ENCODE assay signal across 8 cellular contexts in the genomic region with DNA sequence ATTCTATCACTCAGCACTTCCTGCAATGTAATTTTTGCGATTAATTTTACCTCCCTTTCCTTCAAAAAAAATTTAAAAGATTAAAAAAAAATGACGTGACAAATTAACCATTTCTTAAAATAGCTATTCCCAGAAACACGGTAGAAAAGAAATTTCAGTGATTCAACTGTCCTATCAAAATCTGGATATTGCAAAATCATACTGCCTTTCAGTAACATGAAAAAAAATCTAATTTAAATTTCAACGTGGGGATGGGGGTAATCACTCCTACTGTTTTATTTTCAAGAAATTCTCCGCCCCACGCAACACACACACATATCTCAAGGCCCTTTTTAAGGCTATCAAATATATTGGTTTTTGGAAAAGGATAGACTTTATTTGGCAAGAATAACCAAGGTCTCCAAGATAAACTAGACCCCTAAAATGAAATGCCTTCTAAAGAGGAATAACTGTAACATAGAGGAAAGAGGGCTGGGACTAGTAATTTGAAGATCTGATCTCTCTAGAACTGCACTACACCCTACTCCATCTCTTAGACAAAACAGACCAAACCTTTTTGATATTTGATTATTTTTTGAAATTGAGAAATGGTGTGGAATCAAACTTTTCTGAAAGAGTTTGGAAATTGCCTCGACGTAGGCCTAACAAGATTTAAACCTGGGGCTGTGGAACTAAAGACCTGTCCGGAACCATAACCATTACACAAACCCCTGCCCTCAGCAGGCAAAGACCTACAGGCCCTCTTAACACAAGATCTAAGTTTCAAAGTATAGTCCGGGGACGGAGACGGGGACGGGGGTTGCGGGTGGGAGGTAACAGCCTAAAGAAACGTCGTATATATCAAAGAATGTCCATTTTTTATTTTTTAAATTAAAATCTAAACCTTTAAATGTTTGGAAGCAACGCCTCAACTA. TPM values are rescaled to one million over a fixed set of nuclear protein-coding genes. Genes with fewer than 3 reads are reported as not detected.
DNase-seq lines count a peak whose midpoint lies in the region; ATAC-seq, FAIRE-seq and TF ChIP-seq lines count a peak whose summit lies in the region.

No MANE protein-coding gene starts in this region.

- FAIRE-seq in bronchial epithelial cell (lab: Jason Lieb, UNC) = no peak

- H3K36me3 ChIP-seq in MG63 (peaks cover 19% of the 10 kb centered on the region), bronchial epithelial cell (ENCODE audit: control insufficient read depth, insufficient read depth, low read length) (no peaks in the 10 kb centered on the region), liver (ENCODE audit: control insufficient read depth in 4 of 4, insufficient read depth in 3 of 4, low read depth in 1 of 4, low read length in 3 of 4) (no peaks in the 10 kb centered on the region), thymus (ENCODE audit: control insufficient read depth, insufficient read depth) (peaks cover 3% of the 10 kb centered on the region)

- DNase-seq in ELR (ENCODE audit: low read depth) (peak; percentile 37), MG63 (peak; percentile 9), bronchial epithelial cell (ENCODE audit: low read depth) (no peak), NCI-H2227 (lab: John Stamatoyannopoulos, UW; ENCODE audit: unreplicated experiment) (no peak)

- H3K9ac ChIP-seq in liver (ENCODE audit: low read depth in 1 of 2, low read length in 2 of 2) = peak overlapping the region; percentile 91 to 98

- H3K27ac ChIP-seq in liver (ENCODE audit: low read depth in 1 of 2, low read length in 2 of 2) (peak overlapping the region; percentile 77 to 96), thymus (ENCODE audit: low read depth) (peak overlapping the region; percentile 92)

- H3K4me3 ChIP-seq in MG63 = peak overlapping the region; percentile 72
- peak overlapping the region; percentile 85 for H3K4me3 ChIP-seq in bronchial epithelial cell (ENCODE audit: low read depth, low read length)
- peak overlapping the region; percentile 72 to 96 (median 88) for H3K4me3 ChIP-seq in liver (ENCODE audit: low read depth in 1 of 3, low read length in 3 of 3)
- peak overlapping the region; percentile 95 for H3K4me3 ChIP-seq in thymus (ENCODE audit: low read length)

- WGBS in liver = 4% methylated on average over 17 of the region's 17 CpGs
- WGBS in thymus = 16% methylated on average over 17 of the region's 17 CpGs

- ATAC-seq in HG03342 (IDR thresholded peaks at IDR 0.05; ENCODE audit: unreplicated experiment) (no peak), HG03469 (IDR thresholded peaks at IDR 0.05; ENCODE audit: unreplicated experiment) (no peak)

- H3K4me1 ChIP-seq in liver (ENCODE audit: control insufficient read depth in 4 of 4, insufficient read depth in 4 of 4, low read length in 3 of 4) = peaks cover 0 to 17% (median 8%) of the 10 kb centered on the region in 4 donors
- H3K4me1 ChIP-seq in thymus (ENCODE audit: control insufficient read depth, insufficient read depth, low read length) = peaks cover 7% of the 10 kb centered on the region

- no peaks in the 10 kb centered on the region for H3K27me3 ChIP-seq in MG63
- H3K27me3 ChIP-seq in bronchial epithelial cell (ENCODE audit: control insufficient read depth, insufficient read depth, low read length) = no peaks in the 10 kb centered on the region
- no peaks in the 10 kb centered on the region for H3K27me3 ChIP-seq in liver (ENCODE audit: control insufficient read depth in 4 of 4, insufficient read depth in 4 of 4, low read length in 3 of 4)
- H3K27me3 ChIP-seq in thymus (ENCODE audit: control insufficient read depth, insufficient read depth) = no peaks in the 10 kb centered on the region

- TF ChIP-seq CTCF in bronchial epithelial cell (IDR thresholded peaks at IDR 0.05; ENCODE audit: insufficient read depth, low read length, severe bottlenecking) (no peak), liver (IDR thresholded peaks at IDR 0.05; ENCODE audit: low read depth, low read length, missing input control) (no peak)

- H3K9me3 ChIP-seq in MG63 (no peaks in the 10 kb centered on the region), liver (ENCODE audit: control insufficient read depth in 4 of 4, low read length in 3 of 4) (no peaks in the 10 kb centered on the region), thymus (ENCODE audit: control insufficient read depth) (no peaks in the 10 kb centered on the region)

- no peak for TF ChIP-seq RAD21 in liver (IDR thresholded peaks at IDR 0.05)

TF ChIP-seq in liver, 16 proteins besides CTCF, POLR2A, EP300 and RAD21:
- TF ChIP-seq EGR1 (IDR thresholded peaks at IDR 0.05; ENCODE audit: low read depth in 2 of 2) = peak in 1 of 2 donors; percentile 6
- no peak for TF ChIP-seq FOXA2 (IDR thresholded peaks at IDR 0.05)
- TF ChIP-seq HNF4A (conservative IDR thresholded peaks at IDR 0.05) = no peak
- TF ChIP-seq HNF4G (IDR thresholded peaks at IDR 0.05) = no peak

RNA-seq across cellular contexts. Expression of gene ARNT, which starts 0.9 kb away (rescaled TPM):
- 7.3 and 13.7 TPM in 2 replicates for total RNA-seq in MG63 (2014; rRNA removed; shearing (Covaris generic); ENCODE audit: low replicate concordance)
- total RNA-seq in bronchial epithelial cell (15.8 and 22.0 TPM in 2 replicates), liver (10 to 100 TPM; 23.2 to 45.9 TPM)
- polyA plus RNA-seq in liver (10 to 100 TPM; 11.2 to 13.9 TPM), thymus (17.2 TPM)

RNA-seq across cellular contexts. Expression of gene CTXND2, which starts 11.5 kb away (rescaled TPM):
- total RNA-seq in MG63 (2014; rRNA removed; shearing (Covaris generic); ENCODE audit: low replicate concordance) = not detected in 2 replicates
- total RNA-seq in bronchial epithelial cell (not detected in 2 replicates), liver (not detected)
- polyA plus RNA-seq in liver (not detected), thymus (0.09 TPM)

RNA-seq across cellular contexts. Expression of gene SETDB1, which starts 50.7 kb away (rescaled TPM):
- 23.5 and 49.2 TPM in 2 replicates for total RNA-seq in MG63 (2014; rRNA removed; shearing (Covaris generic); ENCODE audit: low replicate concordance)
- total RNA-seq in bronchial epithelial cell (24.0 and 24.7 TPM in 2 replicates), liver (10 to 100 TPM; 20.8 to 23.7 TPM)
- polyA plus RNA-seq in liver (1 to 10 TPM; 5.4 to 7.3 TPM), thymus (25.9 TPM)

Comparison
In these comparisons a context has a peak if more than half of its experiments do, and no peak if none do; other contexts are left out.
1. DNase-seq: peak in ELR (single experiment) and MG63 (single experiment); none in bronchial epithelial cell (single experiment) and NCI-H2227 (single experiment).
2. Peak in every context shown above with its lines, with median percentiles within 50 percentile points of each other: H3K4me3 ChIP-seq.